ENCODE assay signal across 13 cellular contexts in the genomic region with DNA sequence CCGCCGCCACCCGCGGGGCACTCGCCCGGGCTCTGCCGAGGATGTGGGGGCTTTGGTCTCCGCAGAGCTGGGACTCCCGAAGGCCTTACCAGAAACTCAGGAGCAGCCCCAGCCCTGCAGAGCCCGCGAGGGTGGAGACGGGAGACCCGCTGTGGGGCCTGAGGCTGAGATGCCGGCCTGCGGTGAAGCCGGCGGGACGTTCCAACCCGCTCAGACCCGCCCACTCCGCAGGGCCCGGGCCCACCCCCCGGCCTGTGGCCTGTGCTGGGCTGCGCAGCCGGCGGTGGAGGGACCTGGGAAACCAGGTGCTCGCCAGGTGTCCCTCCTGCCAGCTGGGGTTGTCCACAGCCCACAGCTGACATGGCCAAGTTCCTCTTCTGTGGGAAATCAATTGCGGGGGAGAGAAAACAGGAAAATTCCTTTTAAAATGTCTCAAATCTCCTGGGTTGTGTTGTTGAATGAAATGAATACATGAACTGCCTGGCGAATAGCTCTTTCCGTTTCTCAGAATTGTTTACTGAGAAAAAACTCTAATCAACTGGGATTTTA. TPM values are rescaled to one million over a fixed set of nuclear protein-coding genes. Genes with fewer than 3 reads are reported as not detected.
A peak's percentile ranks its signal among the peaks of the same experiment; 100 is the strongest.
DNase-seq lines count a peak whose midpoint lies in the region; ATAC-seq, FAIRE-seq and TF ChIP-seq lines count a peak whose summit lies in the region.
"Had no signal": no experiment of that assay in that cellular context is flagged by ENCODE, and none has a peak within 500 bp of the region (broad histone marks: within the 10 kb centered on the region; RNA-seq: fewer than 3 reads in every experiment).

No MANE protein-coding gene starts in this region.

- H3K4me3 Mint-ChIP-seq in chondrocyte (ENCODE audit: unreplicated experiment) = peak overlapping the region; percentile 66
- H3K4me3 Mint-ChIP-seq in activated naive CD4-positive, alpha-beta T cell treated with anti-CD3 and anti-CD28 coated beads for 36 hours = no peak overlapping the region
- H3K4me3 Mint-ChIP-seq: CD4-positive, CD25-positive, alpha-beta regulatory T cell had no signal

- H3K9me1 ChIP-seq in keratinocyte (ENCODE audit: control insufficient read depth, extremely low read depth, insufficient read depth, low read length) = no peaks in the 10 kb centered on the region

- no peaks in the 10 kb centered on the region for H3K36me3 Mint-ChIP-seq in chondrocyte (ENCODE audit: low read depth)
- no peaks in the 10 kb centered on the region for H3K36me3 Mint-ChIP-seq in activated naive CD4-positive, alpha-beta T cell treated with anti-CD3 and anti-CD28 coated beads for 36 hours (ENCODE audit: low read depth)
- H3K36me3 Mint-ChIP-seq: CD4-positive, CD25-positive, alpha-beta regulatory T cell had no signal

- no peaks in the 10 kb centered on the region for H3K79me2 ChIP-seq in keratinocyte (ENCODE audit: control insufficient read depth, insufficient read depth, low read length)

- TF ChIP-seq CTCF in chondrocyte (IDR thresholded peaks at IDR 0.05) = no peak
- TF ChIP-seq CTCF in keratinocyte (optimal IDR thresholded peaks at IDR 0.05 in 1 of 3, IDR thresholded peaks at IDR 0.05 in 1 of 3, conservative IDR thresholded peaks at IDR 0.05 in 1 of 3; ENCODE audit: extremely low read depth in 1 of 3, insufficient read depth in 2 of 3, low read length in 3 of 3) = no peak

- intact Hi-C loops in activated naive CD4-positive, alpha-beta T cell treated with anti-CD3 and anti-CD28 coated beads for 36 hours (cut with micrococcal nuclease) = no loop called here

- no peaks in the 10 kb centered on the region for H3K9me3 ChIP-seq in keratinocyte (ENCODE audit: control insufficient read depth, low read depth, low read length)

- H3K36me3 ChIP-seq in keratinocyte (ENCODE audit: control insufficient read depth in 2 of 2, extremely low read depth in 1 of 2, insufficient read depth in 2 of 2, low read length in 2 of 2) = no peaks in the 10 kb centered on the region

- peak overlapping the region; percentile 91 for H3K4me2 ChIP-seq in keratinocyte (ENCODE audit: control insufficient read depth, extremely low read depth, insufficient read depth, low read depth, low read length)

- ATAC-seq in HG03442 (IDR thresholded peaks at IDR 0.05; ENCODE audit: unreplicated experiment) (no peak), HG03135 (IDR thresholded peaks at IDR 0.05; ENCODE audit: unreplicated experiment) (no peak)

- DNase-seq in ELF-1 (ENCODE audit: low read depth, low spot score) = peak; percentile 75
- DNase-seq in chondrocyte (ENCODE audit: low spot score) = no peak
- no peak for DNase-seq in keratinocyte (ENCODE audit: low read depth, low spot score)
- peak; percentile 11 for DNase-seq in putamen (ENCODE audit: low spot score)
- DNase-seq in stimulated activated CD4-positive, alpha-beta T cell treated with anti-CD3 and anti-CD28 coated beads, Interleukin-4, amount 100 ng/mL, for 1 hour = no peak
- DNase-seq in activated naive CD4-positive, alpha-beta T cell treated with anti-CD3 and anti-CD28 coated beads for 36 hours = no peak
- DNase-seq: activated gamma-delta T cell treated with Interleukin-2 at 50 U/mL for 16 hours; CD4-positive, CD25-positive, alpha-beta regulatory T cell had no signal

- H3K27me3 ChIP-seq in keratinocyte (ENCODE audit: control insufficient read depth, extremely low read depth, insufficient read depth, low read length) = no peaks in the 10 kb centered on the region

- peak overlapping the region; percentile 50 to 61 (median 59) for H3K4me3 ChIP-seq in keratinocyte (ENCODE audit: control insufficient read depth in 2 of 3, extremely low read depth in 1 of 3, insufficient read depth in 2 of 3, low read depth in 1 of 3, low read length in 3 of 3)

- peak overlapping the region; percentile 88 for H2AFZ ChIP-seq in keratinocyte (ENCODE audit: control insufficient read depth, low read length)

- CTCF ChIA-PET in activated naive CD4-positive, alpha-beta T cell treated with anti-CD3 and anti-CD28 coated beads for 36 hours (lab: Charles Lee) = no interaction called here

- dilution Hi-C loops in keratinocyte (cut with MboI; ENCODE audit: extremely low pct_ligation_motif_present, low sequenced_read_pairs) = no loop called here

- no peaks in the 10 kb centered on the region for H4K20me1 ChIP-seq in keratinocyte (ENCODE audit: control insufficient read depth, extremely low read depth, insufficient read depth, low read length)

- no peaks in the 10 kb centered on the region for H3K4me1 Mint-ChIP-seq in chondrocyte (ENCODE audit: low read depth)
- peaks cover 2% of the 10 kb centered on the region for H3K4me1 Mint-ChIP-seq in activated naive CD4-positive, alpha-beta T cell treated with anti-CD3 and anti-CD28 coated beads for 36 hours (ENCODE audit: low read depth)

- H3K4me1 ChIP-seq in keratinocyte (ENCODE audit: control insufficient read depth, extremely low read depth, insufficient read depth, low read length) = peaks cover 21% of the 10 kb centered on the region

- H3K9ac ChIP-seq in keratinocyte (ENCODE audit: control insufficient read depth, extremely low read depth, insufficient read depth, low read length) = peak overlapping the region; percentile 80

- no peaks in the 10 kb centered on the region for H3K9me3 Mint-ChIP-seq in chondrocyte (ENCODE audit: low read depth)
- no peaks in the 10 kb centered on the region for H3K9me3 Mint-ChIP-seq in activated naive CD4-positive, alpha-beta T cell treated with anti-CD3 and anti-CD28 coated beads for 36 hours

- H3K27ac Mint-ChIP-seq in chondrocyte (ENCODE audit: unreplicated experiment) = no peak overlapping the region
- no peak overlapping the region for H3K27ac Mint-ChIP-seq in activated naive CD4-positive, alpha-beta T cell treated with anti-CD3 and anti-CD28 coated beads for 36 hours
- H3K27ac Mint-ChIP-seq: CD4-positive, CD25-positive, alpha-beta regulatory T cell had no signal

- no peak for FAIRE-seq in keratinocyte (lab: Jason Lieb, UNC)

- H3K27ac ChIP-seq in keratinocyte (ENCODE audit: control insufficient read depth, insufficient read depth, low read length) = peak overlapping the region; percentile 60
- H3K27ac ChIP-seq: VCaP had no signal

- peaks cover 36% of the 10 kb centered on the region for H3K27me3 Mint-ChIP-seq in chondrocyte (ENCODE audit: low read depth)
- peaks cover 22% of the 10 kb centered on the region for H3K27me3 Mint-ChIP-seq in activated naive CD4-positive, alpha-beta T cell treated with anti-CD3 and anti-CD28 coated beads for 36 hours (ENCODE audit: low read depth)

RNA-seq across cellular contexts. Expression of gene IRX4, which starts 48.9 kb away (rescaled TPM):
- not detected in 3 replicates for total RNA-seq in chondrocyte
- polyA plus RNA-seq in keratinocyte = 14.6 to 34.2 TPM (median 18.2 TPM) in 3 replicates
- 13.6 TPM for polyA plus RNA-seq in keratinocyte (2011; ENCODE audit: low read depth)
- polyA plus RNA-seq in keratinocyte (2011; cell fraction: cytosol; rRNA removed) = 6.5 and 16.3 TPM in 2 replicates
- polyA plus RNA-seq in keratinocyte (2011; cell fraction: nucleus; rRNA removed) = 34.8 and 47.6 TPM in 2 replicates
- 15.4 and 29.7 TPM in 2 replicates for polyA plus RNA-seq in keratinocyte (2012; ENCODE audit: low replicate concordance)
- 5.0 to 16.1 TPM (median 7.4 TPM) in 3 replicates for polyA minus RNA-seq in keratinocyte
- 43.7 TPM for polyA minus RNA-seq in keratinocyte (2011; cell fraction: cytosol; rRNA and poly(A)+ RNA removed)
- polyA minus RNA-seq in keratinocyte (2011; cell fraction: nucleus; rRNA and poly(A)+ RNA removed) = 22.8 and 27.1 TPM in 2 replicates
- not detected for total RNA-seq in activated naive CD4-positive, alpha-beta T cell treated with anti-CD3 and anti-CD28 coated beads for 36 hours
- total RNA-seq: CD4-positive, CD25-positive, alpha-beta regulatory T cell; epithelial cell of proximal tubule; HT1080 had no signal
- polyA plus RNA-seq: CD4-positive, CD25-positive, alpha-beta regulatory T cell had no signal

Comparison
In these comparisons a context has a peak if more than half of its experiments do, and no peak if none do; other contexts are left out.
1. DNase-seq: peak in ELF-1 (single experiment) and putamen (single experiment); none in chondrocyte (single experiment), keratinocyte (single experiment), stimulated activated CD4-positive, alpha-beta T cell treated with anti-CD3 and anti-CD28 coated beads, Interleukin-4, amount 100 ng/mL, for 1 hour (single experiment) and activated naive CD4-positive, alpha-beta T cell treated with anti-CD3 and anti-CD28 coated beads for 36 hours (single experiment).